ENCODE assay signal across 13 cellular contexts in the genomic region with DNA sequence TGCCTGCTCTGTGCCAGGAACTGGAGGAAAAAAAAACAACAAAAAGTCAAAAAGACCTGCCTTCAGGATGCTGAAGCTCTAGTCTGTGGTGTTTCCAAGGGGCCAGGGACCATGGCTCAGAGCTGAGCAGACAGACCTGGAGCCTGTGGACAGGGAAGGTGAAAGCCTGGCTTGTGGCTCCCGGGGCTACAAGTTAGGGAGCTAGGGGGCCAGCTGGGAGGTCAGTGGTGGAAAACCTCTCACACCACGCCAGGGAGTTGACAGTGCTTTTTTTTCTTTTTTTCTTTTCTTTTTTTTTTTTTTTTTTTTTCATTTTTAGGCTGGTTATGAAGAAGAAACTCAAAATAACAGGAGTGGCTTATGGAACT. TPM values are rescaled to one million over a fixed set of nuclear protein-coding genes. Genes with fewer than 3 reads are reported as not detected.
DNase-seq lines count a peak whose midpoint lies in the region; ATAC-seq and TF ChIP-seq lines count a peak whose summit lies in the region.
"Had no signal": no experiment of that assay in that cellular context is flagged by ENCODE, and none has a peak within 500 bp of the region (broad histone marks: within the 10 kb centered on the region; RNA-seq: fewer than 3 reads in every experiment).

No MANE protein-coding gene starts in this region.

- intact Hi-C loops in Right ventricle myocardium inferior (cut with DNase I) = loop anchor here (5.0 to 10.0 kb wide), 2 partner anchors 161 to 457 kb away; partner anchors contain the start of genes GNAS and GNAS-AS1
- intact Hi-C loops in Right ventricle myocardium superior (cut with DNase I) = no loop called here
- intact Hi-C loops in dorsolateral prefrontal cortex (cut with DNase I) = loop anchor here in 1 of 2 donors (5.0 kb wide), 1 partner anchor 39 kb away; the partner anchor contains the start of gene STX16
- intact Hi-C loops in transverse colon (cut with DNase I; ENCODE audit: low total_unique reads) = no loop called here

- peak; percentile 51 for DNase-seq in Right ventricle myocardium inferior (ENCODE audit: missing footprints)
- DNase-seq in Right ventricle myocardium superior = no peak
- peak in 1 of 10 donors; percentile 22 for DNase-seq in dorsolateral prefrontal cortex
- DNase-seq in neuronal stem cell (ENCODE audit: low spot score) = no peak
- DNase-seq in transverse colon = no peak
- DNase-seq in anterior cingulate cortex (lab: John Stamatoyannopoulos, UW) = no peak
- DNase-seq in GM10266 (ENCODE audit: extremely low spot score) = no peak
- DNase-seq: activated CD8-positive, alpha-beta memory T cell treated with anti-CD3 and anti-CD28 coated beads, Interleukin-2, amount 50 U/mL, for 4 hours; MM.1S; NCI-H2227 treated with DMSO at 0.1 percent for 48 hours; PC-3 had no signal

- H3K36me3 ChIP-seq in neuronal stem cell (replicated peaks in 1 of 2; ENCODE audit: control insufficient read depth in 2 of 2, insufficient read depth in 2 of 2, low read length in 2 of 2) (peaks cover 19 to 28% of the 10 kb centered on the region in 2 donors), transverse colon (no peaks in the 10 kb centered on the region)
- H3K36me3 ChIP-seq: right lobe of liver had no signal

- no peak overlapping the region for H2BK120ac ChIP-seq in neuronal stem cell (ENCODE audit: low read depth, low read length)

- H3K9me3 ChIP-seq in neuronal stem cell (replicated peaks in 1 of 2; ENCODE audit: control insufficient read depth in 2 of 2, insufficient read depth in 1 of 2, low read depth in 1 of 2, low read length in 2 of 2) (peaks cover 0 to 7% of the 10 kb centered on the region in 2 donors), transverse colon (no peaks in the 10 kb centered on the region)
- H3K9me3 ChIP-seq: right lobe of liver had no signal

- H3K14ac ChIP-seq in neuronal stem cell (ENCODE audit: low read length) = no peak overlapping the region

- no peak overlapping the region for H4K8ac ChIP-seq in neuronal stem cell (ENCODE audit: low read depth, low read length)

- no CpG with 5 or more reads among the region's 2 CpGs for WGBS in neuronal stem cell (ENCODE audit: extremely low coverage in 2 of 2, insufficient read length in 2 of 2, insufficient replicate concordance in 1 of 2), 2 donors
- 96 to 100% methylated on average over 2 of the region's 2 CpGs for WGBS in transverse colon (ENCODE audit: low coverage in 1 of 2), 2 donors

- in situ Hi-C loops in transverse colon (cut with MboI; ENCODE audit: low pct_ligation_motif_present in 1 of 4, low pct_unique_long_range_greater_than_20kb in 1 of 4, low sequenced_read_pairs in 3 of 4) = no loop called here

- TF ChIP-seq CTCF in dorsolateral prefrontal cortex (IDR thresholded peaks at IDR 0.05 in 54 of 56, conservative IDR thresholded peaks at IDR 0.05 in 2 of 56; ENCODE audit: low read depth in 1 of 56, partially characterized antibody in 56 of 56) (no peak), transverse colon (IDR thresholded peaks at IDR 0.05) (no peak), GM10266 (IDR thresholded peaks at IDR 0.05; ENCODE audit: control insufficient read depth, insufficient read depth, low read depth, missing control alignments) (no peak)

- TF ChIP-seq EP300 in transverse colon (IDR thresholded peaks at IDR 0.05; ENCODE audit: low read depth) = no peak

- H3K4me3 ChIP-seq in dorsolateral prefrontal cortex (no peak overlapping the region), neuronal stem cell (ENCODE audit: low read length in 2 of 2) (no peak overlapping the region), transverse colon (no peak overlapping the region)
- H3K4me3 ChIP-seq: right lobe of liver had no signal

- H3K4me1 ChIP-seq in neuronal stem cell (ENCODE audit: control insufficient read depth in 2 of 2, insufficient read depth in 1 of 2, low read depth in 1 of 2, low read length in 2 of 2) = peaks cover 0 to 19% of the 10 kb centered on the region in 2 donors
- H3K4me1 ChIP-seq in transverse colon = peaks cover 15 to 34% (median 25%) of the 10 kb centered on the region in 4 donors

- peaks cover 5% of the 10 kb centered on the region for H3K79me1 ChIP-seq in neuronal stem cell (ENCODE audit: low read depth, low read length)

- no peak overlapping the region for H2BK5ac ChIP-seq in neuronal stem cell (ENCODE audit: low read length)

- H2AK5ac ChIP-seq in neuronal stem cell (ENCODE audit: low read depth, low read length) = no peak overlapping the region

- no peak overlapping the region for H2AFZ ChIP-seq in neuronal stem cell (ENCODE audit: low read length)

- H3K4ac ChIP-seq in neuronal stem cell (ENCODE audit: low read length) = no peak overlapping the region

- H2BK15ac ChIP-seq in neuronal stem cell (ENCODE audit: low read length) = no peak overlapping the region

- no peak overlapping the region for H3K23ac ChIP-seq in neuronal stem cell (ENCODE audit: low read depth, low read length, poor library complexity)

- no peak for TF ChIP-seq POLR2A in transverse colon (IDR thresholded peaks at IDR 0.05)

- H3K27ac ChIP-seq in dorsolateral prefrontal cortex (peak overlapping the region in 42 of 59 donors; percentile 24 to 91 (median 78)), neuronal stem cell (replicated peaks; ENCODE audit: low read length) (no peak overlapping the region), transverse colon (peak overlapping the region; percentile 87 to 96 (median 92))

- peak overlapping the region; percentile 68 for H3K18ac ChIP-seq in neuronal stem cell (ENCODE audit: low read length)

- no peaks in the 10 kb centered on the region for H3K27me3 ChIP-seq in dorsolateral prefrontal cortex
- peaks cover 0 to 2% (median 0%) of the 10 kb centered on the region in 3 experiments for H3K27me3 ChIP-seq in neuronal stem cell (ENCODE audit: control insufficient read depth in 3 of 3, insufficient read depth in 3 of 3, low read depth in 1 of 3, low read length in 3 of 3)
- H3K27me3 ChIP-seq in transverse colon = no peaks in the 10 kb centered on the region
- H3K27me3 ChIP-seq: right lobe of liver had no signal

- no peak overlapping the region for H3K4me2 ChIP-seq in neuronal stem cell (ENCODE audit: insufficient read depth, low read length, poor library complexity, severe bottlenecking)

- H4K91ac ChIP-seq in neuronal stem cell (ENCODE audit: low read depth, low read length, poor library complexity) = no peak overlapping the region

- H2BK12ac ChIP-seq in neuronal stem cell (ENCODE audit: low read length) = no peak overlapping the region

- no peak overlapping the region for H3K9ac ChIP-seq in neuronal stem cell (ENCODE audit: low read depth, low read length, poor library complexity)

- no peak for ATAC-seq in Right ventricle myocardium inferior
- no peak for ATAC-seq in Right ventricle myocardium superior (ENCODE audit: poor library complexity)
- no peak for ATAC-seq in GM19023 (IDR thresholded peaks at IDR 0.05; ENCODE audit: unreplicated experiment)
- ATAC-seq: PC-3 had no signal

RNA-seq across cellular contexts. Expression of gene NPEPL1, which starts 1.2 kb away (rescaled TPM):
- total RNA-seq in Right ventricle myocardium inferior = 23.3 TPM
- 24.4 TPM for total RNA-seq in Right ventricle myocardium superior
- 10 to 100 TPM; 15.1 to 48.4 (median 25.2) TPM for total RNA-seq in dorsolateral prefrontal cortex
- 21.4 TPM for polyA plus RNA-seq in neuronal stem cell (2013, experiment 1 of 2)
- 19.5 TPM for polyA plus RNA-seq in neuronal stem cell (2013, experiment 2 of 2)
- total RNA-seq in transverse colon = 100 to 1,000 TPM in 1 of 4 donors, 10 to 100 TPM in 3; 33.3 to 109 (median 66.9) TPM

RNA-seq across cellular contexts. Expression of gene STX16, which starts 40.3 kb away (rescaled TPM):
- total RNA-seq in Right ventricle myocardium inferior (23.8 TPM), Right ventricle myocardium superior (21.8 TPM), dorsolateral prefrontal cortex (100 to 1,000 TPM in 10 of 120 experiments, 10 to 100 TPM in 110; 54.5 to 110 (median 84.5) TPM), transverse colon (100 to 1,000 TPM in 1 of 4 donors, 10 to 100 TPM in 3; 52.3 to 146 (median 77.0) TPM)
- 45.1 TPM for polyA plus RNA-seq in neuronal stem cell (2013, experiment 1 of 2)
- 45.7 TPM for polyA plus RNA-seq in neuronal stem cell (2013, experiment 2 of 2)
